Comparison of ENCODE assay signal across 26 cellular contexts in genomic region chr13:102374726-102375125, GRCh38. TPM values are rescaled to one million over a fixed set of nuclear protein-coding genes. Genes with fewer than 3 reads are reported as not detected.
"Had no signal": no experiment of that assay in that cellular context is flagged by ENCODE, and none has a peak within 500 bp of the region (broad histone marks: within the 10 kb centered on the region; RNA-seq: fewer than 3 reads in every experiment).

No MANE protein-coding gene starts in this region.

- H3K27ac ChIP-seq: epithelial cell of prostate, esophagus squamous epithelium, gastrocnemius medialis, heart right ventricle, left lung, lower lobe of right lung had no signal

- FAIRE-seq: endometrium, keratinocyte had no signal

- H3K27me3 ChIP-seq: esophagus squamous epithelium, gastrocnemius medialis, heart right ventricle, left lung had no signal

- H3K36me3 ChIP-seq: esophagus squamous epithelium, gastrocnemius medialis, heart right ventricle, left lung, lower lobe of right lung had no signal

- H3K4me1 ChIP-seq: esophagus squamous epithelium, gastrocnemius medialis, heart right ventricle, left lung, lower lobe of right lung had no signal

- DNase-seq: cortex of kidney; effector CD8-positive, alpha-beta T cell; effector memory CD8-positive, alpha-beta T cell; endodermal cell; erythroblast; esophagus squamous epithelium; foreskin fibroblast; foreskin melanocyte; gastrocnemius medialis; glutamatergic neuron; head of caudate nucleus; heart right ventricle; hippocampal formation; left cardiac atrium; left lung; left ventricle myocardium superior; lower lobe of right lung; mesenchymal stem cell; mucosa of descending colon; naive thymus-derived CD4-positive, alpha-beta T cell; natural killer cell had no signal

- H3K9me3 ChIP-seq: esophagus squamous epithelium, gastrocnemius medialis, heart right ventricle, left lung, lower lobe of right lung, mucosa of descending colon had no signal

- ATAC-seq: effector memory CD8-positive, alpha-beta T cell; esophagus mucosa; gastrocnemius medialis; heart right ventricle; left cardiac atrium; left lung; left ventricle myocardium superior; lower lobe of right lung; mucosa of descending colon; naive thymus-derived CD4-positive, alpha-beta T cell; natural killer cell had no signal

- H3K4me3 ChIP-seq: esophagus squamous epithelium, gastrocnemius medialis, heart right ventricle, left lung, lower lobe of right lung, mucosa of descending colon had no signal

RNA-seq across cellular contexts. Expression of gene FGF14, which starts 27.1 kb away (rescaled TPM):
- total RNA-seq: kidney epithelial cell; naive thymus-derived CD4-positive, alpha-beta T cell; natural killer cell had no signal
- polyA plus RNA-seq: naive thymus-derived CD4-positive, alpha-beta T cell had no signal
